17 cellular contexts compared by ENCODE assay signal in the genomic region with DNA sequence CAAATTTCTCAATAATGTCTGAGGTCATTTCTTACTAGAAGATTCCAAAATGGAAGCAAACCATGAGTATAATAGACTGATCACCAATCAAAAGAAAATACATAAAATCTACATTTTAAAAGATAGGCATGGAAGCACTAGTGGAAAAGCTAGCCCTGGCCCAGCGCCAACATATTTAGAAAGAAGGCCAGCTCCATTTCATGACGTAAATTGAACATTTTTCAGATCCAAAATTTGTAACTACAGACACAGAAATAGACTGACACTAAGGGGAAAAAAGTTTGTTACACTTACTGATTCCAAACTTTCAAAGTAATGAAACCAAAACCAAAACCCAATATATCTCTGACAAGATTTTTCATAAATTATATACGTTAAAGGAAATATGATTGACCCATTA.
A peak's percentile ranks its signal among the peaks of the same experiment; 100 is the strongest.
DNase-seq lines count a peak whose midpoint lies in the region; ATAC-seq, FAIRE-seq and TF ChIP-seq lines count a peak whose summit lies in the region.
"Had no signal": no experiment of that assay in that cellular context is flagged by ENCODE, and none has a peak within 500 bp of the region (broad histone marks: within the 10 kb centered on the region; RNA-seq: fewer than 3 reads in every experiment).

No MANE protein-coding gene starts in this region.

- H3K27ac Mint-ChIP-seq in activated CD4-positive, alpha-beta memory T cell treated with anti-CD3 and anti-CD28 coated beads, Interleukin-2, amount 10 ng/mL, durations not matched to agents 7 days and 5 days = no peak overlapping the region

- CTCF ChIA-PET in K562 (lab: Yijun Ruan, JAX; ENCODE audit: low intra/inter-chr PET ratio) = no interaction called here
- CTCF ChIA-PET in activated CD4-positive, alpha-beta memory T cell treated with anti-CD3 and anti-CD28 coated beads, Interleukin-2, amount 10 ng/mL, durations not matched to agents 7 days and 5 days (lab: Charles Lee) = no interaction called here

- H3K27ac ChIP-seq in K562 (ENCODE audit: extremely low read depth, low read depth, low read length) (no peak overlapping the region), tibial artery (peak overlapping the region in 1 of 2 donors; percentile 52), Karpas-422 (ENCODE audit: low read length) (no peak overlapping the region), colonic mucosa (no peak overlapping the region)
- H3K27ac ChIP-seq: C4-2B had no signal

- no peaks in the 10 kb centered on the region for H3K9me2 ChIP-seq in Karpas-422 (replicated peaks; ENCODE audit: insufficient read depth, low read length)

- H3K4me1 ChIP-seq in K562 (replicated peaks in 1 of 2; ENCODE audit: control insufficient read depth in 2 of 2, insufficient read depth in 2 of 2, low read length in 2 of 2) (no peaks in the 10 kb centered on the region), tibial artery (peaks cover 0 to 21% (median 2%) of the 10 kb centered on the region in 4 donors), Karpas-422 (ENCODE audit: low read length) (no peaks in the 10 kb centered on the region), colonic mucosa (no peaks in the 10 kb centered on the region)

- H2AFZ ChIP-seq in K562 (ENCODE audit: low read depth, low read length) (no peak overlapping the region), Karpas-422 (ENCODE audit: low read length) (no peak overlapping the region)

- POLR2A ChIA-PET in K562 (lab: Yijun Ruan, JAX) = no interaction called here
- POLR2A ChIA-PET in activated CD4-positive, alpha-beta memory T cell treated with anti-CD3 and anti-CD28 coated beads, Interleukin-2, amount 10 ng/mL, durations not matched to agents 7 days and 5 days (lab: Charles Lee) = no interaction called here

- TF ChIP-seq POLR2A in K562 (conservative IDR thresholded peaks at IDR 0.05) = no peak

- intact Hi-C loops in K562 (cut with micrococcal nuclease) = no loop called here
- intact Hi-C loops in tibial artery (cut with DNase I; ENCODE audit: low total_unique reads) = no loop called here
- intact Hi-C loops in colonic mucosa (cut with DNase I) = no loop called here

- H3K4me3 Mint-ChIP-seq in activated CD4-positive, alpha-beta memory T cell treated with anti-CD3 and anti-CD28 coated beads, Interleukin-2, amount 10 ng/mL, durations not matched to agents 7 days and 5 days = no peak overlapping the region

- H3K79me2 ChIP-seq in K562 (ENCODE audit: control insufficient read depth, insufficient read depth, low read length) (peaks cover 11% of the 10 kb centered on the region; the same call in 2 of the 3 replicates), Karpas-422 (ENCODE audit: low read length) (no peaks in the 10 kb centered on the region)

- no peak for FAIRE-seq in K562 (lab: Jason Lieb, UNC)
- FAIRE-seq: GM12891, GM18507, H1 had no signal

- no peak for TF ChIP-seq RAD21 in K562 (CRISPR knock-in tag; conservative IDR thresholded peaks at IDR 0.05 in 1 of 2, IDR thresholded peaks at IDR 0.05 in 1 of 2)

- H4K20me1 ChIP-seq in K562 (replicated peaks; ENCODE audit: control insufficient read depth, insufficient read depth, low read length) = 0 out of 2 replicates have a peak, but pooled peaks cover 2% of the 10 kb centered on the region
- no peaks in the 10 kb centered on the region for H4K20me1 ChIP-seq in Karpas-422 (ENCODE audit: insufficient read depth, low read depth, low read length)

- no peak for ATAC-seq in K562
- peak; percentile 5 for ATAC-seq in omental fat pad (ENCODE audit: low FRiP score)

- H3K9me3 ChIP-seq in K562 (replicated peaks; ENCODE audit: control insufficient read depth, insufficient read depth, low read depth, low read length) (no peaks in the 10 kb centered on the region), tibial artery (no peaks in the 10 kb centered on the region), Karpas-422 (ENCODE audit: low read length) (no peaks in the 10 kb centered on the region), colonic mucosa (no peaks in the 10 kb centered on the region)

- DNase-seq in K562 (ENCODE audit: extremely low read depth in 1 of 4, low spot score in 3 of 4) = no peak
- DNase-seq in fibroblast of the aortic adventitia (ENCODE audit: low read depth) = peak; percentile 60
- peak; percentile 37 for DNase-seq in omental fat pad (ENCODE audit: low spot score)
- peak; percentile 34 to 67 for DNase-seq in tibial artery
- DNase-seq in Karpas-422 = no peak
- DNase-seq in activated CD4-positive, alpha-beta memory T cell treated with anti-CD3 and anti-CD28 coated beads, Interleukin-2, amount 10 ng/mL, durations not matched to agents 7 days and 5 days = no peak
- DNase-seq in colonic mucosa = no peak
- DNase-seq: DND-41, KBM-7, NCI-H146, NCI-H2081, NCI-H2227 treated with DMSO at 0.1 percent for 48 hours, NCI-H524 had no signal

- no peak for TF ChIP-seq CTCF in K562 (IDR thresholded peaks at IDR 0.05 in 2 of 3, conservative IDR thresholded peaks at IDR 0.05 in 1 of 3; ENCODE audit: insufficient read depth in 2 of 3, low read depth in 1 of 3, low read length in 3 of 3)
- no peak for TF ChIP-seq CTCF in fibroblast of the aortic adventitia (IDR thresholded peaks at IDR 0.05; ENCODE audit: insufficient read depth, low read length)
- TF ChIP-seq CTCF in omental fat pad (IDR thresholded peaks at IDR 0.05) = no peak
- no peak for TF ChIP-seq CTCF in tibial artery (IDR thresholded peaks at IDR 0.05)
- TF ChIP-seq CTCF in colonic mucosa (IDR thresholded peaks at IDR 0.05) = no peak

- in situ Hi-C loops in K562 (cut with MboI) = no loop called here

- no peak overlapping the region for H3K4me2 ChIP-seq in K562 (ENCODE audit: insufficient read depth, low read length)
- H3K4me2 ChIP-seq in Karpas-422 (ENCODE audit: low read depth, low read length, poor library complexity, severe bottlenecking) = no peak overlapping the region

- H3K36me3 ChIP-seq in K562 (ENCODE audit: control insufficient read depth, insufficient read depth, low read length) (no peaks in the 10 kb centered on the region), tibial artery (no peaks in the 10 kb centered on the region), Karpas-422 (ENCODE audit: insufficient read depth, low read length) (no peaks in the 10 kb centered on the region), colonic mucosa (no peaks in the 10 kb centered on the region)

- H3K27me3 ChIP-seq in K562 (ENCODE audit: control insufficient read depth in 2 of 2, insufficient read depth in 2 of 2, low read length in 2 of 2) (no peaks in the 10 kb centered on the region), tibial artery (no peaks in the 10 kb centered on the region), Karpas-422 (ENCODE audit: low read length) (0 out of 2 replicates have a peak, but pooled peaks cover 3% of the 10 kb centered on the region), colonic mucosa (no peaks in the 10 kb centered on the region)

- no peaks in the 10 kb centered on the region for H3K36me3 Mint-ChIP-seq in activated CD4-positive, alpha-beta memory T cell treated with anti-CD3 and anti-CD28 coated beads, Interleukin-2, amount 10 ng/mL, durations not matched to agents 7 days and 5 days (ENCODE audit: low read depth)

- WGBS in K562 (ENCODE audit: insufficient coverage, low coverage, missing lambda C conversion rate) = 81% methylated on average over 3 of the region's 3 CpGs

- BruUV-seq in K562 (replicated peaks; lab: Mats Ljungman, UMichigan) = no TSS peak

- H3K4me3 ChIP-seq in K562 (no peak overlapping the region), fibroblast of the aortic adventitia (ENCODE audit: low read depth, low read length) (no peak overlapping the region), tibial artery (no peak overlapping the region), Karpas-422 (ENCODE audit: low read length) (no peak overlapping the region), colonic mucosa (no peak overlapping the region)

- H3K9ac ChIP-seq in K562 (ENCODE audit: insufficient read depth in 1 of 2, low read depth in 2 of 2, low read length in 2 of 2) (no peak overlapping the region), Karpas-422 (ENCODE audit: low read length) (no peak overlapping the region), colonic mucosa (ENCODE audit: low read depth in 2 of 2, low read length in 2 of 2) (no peak overlapping the region)

- no peaks in the 10 kb centered on the region for H3K27me3 Mint-ChIP-seq in activated CD4-positive, alpha-beta memory T cell treated with anti-CD3 and anti-CD28 coated beads, Interleukin-2, amount 10 ng/mL, durations not matched to agents 7 days and 5 days

- TF ChIP-seq EP300 in K562 (IDR thresholded peaks at IDR 0.05; ENCODE audit: low read length) = no peak

- no peaks in the 10 kb centered on the region for H3K4me1 Mint-ChIP-seq in activated CD4-positive, alpha-beta memory T cell treated with anti-CD3 and anti-CD28 coated beads, Interleukin-2, amount 10 ng/mL, durations not matched to agents 7 days and 5 days

- H3K9me3 Mint-ChIP-seq in activated CD4-positive, alpha-beta memory T cell treated with anti-CD3 and anti-CD28 coated beads, Interleukin-2, amount 10 ng/mL, durations not matched to agents 7 days and 5 days = peaks cover 2% of the 10 kb centered on the region

- no peaks in the 10 kb centered on the region for H3K9me1 ChIP-seq in K562 (ENCODE audit: control insufficient read depth, insufficient read depth, low read length)

TF ChIP-seq in K562, 482 proteins besides CTCF, POLR2A, EP300 and RAD21:
- TF ChIP-seq MXI1 (IDR thresholded peaks at IDR 0.05; ENCODE audit: low read depth, low read length) (no peak), ELK3 (CRISPR knock-in tag; IDR thresholded peaks at IDR 0.05) (no peak), NFIC (IDR thresholded peaks at IDR 0.05) (peak; percentile 82)

Comparison
In these comparisons a context has a peak if more than half of its experiments do, and no peak if none do; other contexts are left out.
1. DNase-seq: peak in fibroblast of the aortic adventitia (single experiment), omental fat pad (single experiment) and tibial artery (2 of 2); none in K562 (0 of 4), Karpas-422 (single experiment), activated CD4-positive, alpha-beta memory T cell treated with anti-CD3 and anti-CD28 coated beads, Interleukin-2, amount 10 ng/mL, durations not matched to agents 7 days and 5 days (single experiment) and colonic mucosa (single experiment).